In the genomic region with DNA sequence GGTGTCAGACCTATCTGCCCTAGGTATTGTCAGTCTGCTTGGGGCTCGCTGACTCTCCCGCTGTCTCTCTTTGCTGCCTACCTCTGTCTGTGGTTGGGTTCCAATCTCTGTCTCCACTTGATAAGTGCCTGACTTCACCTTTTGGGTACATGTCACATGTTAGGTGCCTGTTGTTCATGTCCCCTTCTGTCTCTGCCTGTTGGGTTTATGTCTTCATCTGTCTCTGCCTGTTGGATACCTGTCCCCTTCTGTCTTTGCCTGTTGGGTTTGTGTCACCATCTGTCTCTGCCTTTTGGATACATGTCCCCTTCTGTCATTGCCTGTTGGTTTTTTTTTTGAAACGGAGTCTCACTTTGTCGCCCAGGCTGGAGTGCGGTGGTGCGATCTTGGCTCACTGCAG, we compare ENCODE assay signal across 1 cellular context.
TF ChIP-seq lines count a peak whose summit lies in the region.

No MANE protein-coding gene starts in this region.

TF ChIP-seq in WTC11, 78 proteins besides CTCF, POLR2A, EP300 and RAD21 (continued from another document):
- TF ChIP-seq, protein P1, sequence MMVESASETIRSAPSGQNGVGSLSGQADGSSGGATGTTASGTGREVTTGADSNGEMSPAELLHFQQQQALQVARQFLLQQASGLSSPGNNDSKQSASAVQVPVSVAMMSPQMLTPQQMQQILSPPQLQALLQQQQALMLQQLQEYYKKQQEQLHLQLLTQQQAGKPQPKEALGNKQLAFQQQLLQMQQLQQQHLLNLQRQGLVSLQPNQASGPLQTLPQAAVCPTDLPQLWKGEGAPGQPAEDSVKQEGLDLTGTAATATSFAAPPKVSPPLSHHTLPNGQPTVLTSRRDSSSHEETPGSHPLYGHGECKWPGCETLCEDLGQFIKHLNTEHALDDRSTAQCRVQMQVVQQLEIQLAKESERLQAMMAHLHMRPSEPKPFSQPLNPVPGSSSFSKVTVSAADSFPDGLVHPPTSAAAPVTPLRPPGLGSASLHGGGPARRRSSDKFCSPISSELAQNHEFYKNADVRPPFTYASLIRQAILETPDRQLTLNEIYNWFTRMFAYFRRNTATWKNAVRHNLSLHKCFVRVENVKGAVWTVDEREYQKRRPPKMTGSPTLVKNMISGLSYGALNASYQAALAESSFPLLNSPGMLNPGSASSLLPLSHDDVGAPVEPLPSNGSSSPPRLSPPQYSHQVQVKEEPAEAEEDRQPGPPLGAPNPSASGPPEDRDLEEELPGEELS (CRISPR knock-in tag; IDR thresholded peaks at IDR 0.05) = no peak
- no peak for TF ChIP-seq SMAD4 (CRISPR knock-in tag; IDR thresholded peaks at IDR 0.05)
- no peak for TF ChIP-seq ATF1 (CRISPR knock-in tag; IDR thresholded peaks at IDR 0.05)
- no peak for TF ChIP-seq ZNF263 (CRISPR knock-in tag; IDR thresholded peaks at IDR 0.05; ENCODE audit: low read depth)
- TF ChIP-seq SOX15 (CRISPR knock-in tag; IDR thresholded peaks at IDR 0.05) = no peak
TF ChIP-seq in WTC11: peak in this region for 0.
